In the genomic region with DNA sequence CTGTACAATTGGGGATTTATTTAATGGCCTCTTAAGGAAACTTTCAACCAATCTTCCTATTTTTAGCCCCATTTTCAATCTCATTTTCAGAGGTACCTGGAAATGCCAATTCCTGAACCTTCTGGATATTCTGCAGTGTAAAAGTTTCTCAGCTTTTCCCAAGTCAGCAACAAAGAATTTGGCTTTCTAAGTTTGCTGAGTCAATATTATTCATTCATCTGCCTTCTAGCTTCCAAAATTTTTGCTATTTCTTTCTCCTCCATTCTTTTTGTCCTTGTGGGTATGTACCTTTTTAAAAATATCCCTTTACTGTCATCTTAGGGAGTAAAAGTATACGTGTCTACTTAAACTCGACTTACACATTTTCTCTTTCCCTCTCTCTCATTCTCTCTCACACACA, we compare ENCODE assay signal across 35 cellular contexts.
"Had no signal": no experiment of that assay in that cellular context is flagged by ENCODE, and none has a peak within 500 bp of the region (broad histone marks: within the 10 kb centered on the region; RNA-seq: fewer than 3 reads in every experiment).

No MANE protein-coding gene starts in this region.

- H3K27me3 ChIP-seq: MG63 had no signal

- H3K9me3 ChIP-seq: MG63 had no signal

- DNase-seq: Karpas-422, Kasumi-1, MG63, MM.1S, MV-4-11, NCI-H1048, NCI-H1092, NCI-H1092 treated with DMSO at 0.1 percent for 48 hours, NCI-H1105, NCI-H1105 treated with DMSO at 0.1 percent for 48 hours, NCI-H1417, NCI-H1417 treated with DMSO at 0.1 percent for 48 hours, NCI-H1436, NCI-H1436 treated with DMSO at 0.1 percent for 48 hours, NCI-H146, NCI-H1694, NCI-H1694 treated with DMSO at 0.1 percent for 48 hours, NCI-H187, NCI-H187 treated with DMSO at 0.1 percent for 48 hours, NCI-H1930, NCI-H2029, NCI-H2029 treated with DMSO at 0.1 percent for 48 hours, NCI-H2081, NCI-H2081 treated with DMSO at 0.1 percent for 48 hours, NCI-H2107, NCI-H2171, NCI-H2171 treated with DMSO at 0.1 percent for 48 hours, NCI-H2227 treated with DMSO at 0.1 percent for 48 hours, NCI-H226, NCI-H345, NCI-H446, NCI-H446 treated with DMSO at 0.1 percent for 48 hours, NCI-H510A, NCI-H510A treated with DMSO at 0.1 percent for 48 hours, NCI-H524 had no signal

- H3K4me3 ChIP-seq: MG63 had no signal

- H3K36me3 ChIP-seq: MG63 had no signal
